17 cellular contexts compared by ENCODE assay signal in the genomic region with DNA sequence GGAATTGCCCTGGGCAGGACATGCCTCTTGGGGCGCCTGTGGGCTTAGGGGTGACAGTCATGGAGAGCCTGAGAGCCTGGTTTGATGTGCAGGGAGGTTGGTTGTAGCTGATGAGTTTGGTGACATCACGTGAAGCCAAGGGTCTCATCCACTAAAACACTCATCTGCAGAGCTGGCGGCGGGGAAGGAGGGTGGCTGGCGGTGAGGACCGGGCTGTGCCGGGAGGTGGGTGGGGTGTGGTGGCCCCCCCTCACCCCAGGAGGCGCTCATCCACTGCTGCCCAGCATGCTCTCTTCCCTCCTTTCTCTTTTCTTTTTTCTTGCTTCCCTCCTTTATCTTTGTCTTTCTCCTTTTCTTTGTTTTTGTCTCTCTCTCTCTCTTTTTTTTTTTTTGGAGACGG. TPM values are rescaled to one million over a fixed set of nuclear protein-coding genes. Genes with fewer than 3 reads are reported as not detected.
A peak's percentile ranks its signal among the peaks of the same experiment; 100 is the strongest.
DNase-seq lines count a peak whose midpoint lies in the region; ATAC-seq and TF ChIP-seq lines count a peak whose summit lies in the region.
"Had no signal": no experiment of that assay in that cellular context is flagged by ENCODE, and none has a peak within 500 bp of the region (broad histone marks: within the 10 kb centered on the region; RNA-seq: fewer than 3 reads in every experiment).

No MANE protein-coding gene starts in this region.

- peaks cover 1% of the 10 kb centered on the region for H3K79me1 ChIP-seq in mesenchymal stem cell (replicated peaks; ENCODE audit: low read length, poor library complexity, severe bottlenecking)

- H3K27ac Mint-ChIP-seq in CD4-positive, CD25-positive, alpha-beta regulatory T cell: peak overlapping the region in 2 of 3 donors; percentile 31 to 52
- peak overlapping the region; percentile 0 for H3K27ac Mint-ChIP-seq in activated T-helper 1 cell treated with anti-CD3 and anti-CD28 coated beads, Interleukin-12 subunit alpha, Interleukin-12 subunit beta, Interleukin-2, Interleukin-4 antibody, amounts not matched to agents 30 ng/mL and 10 ng/mL and 1 ng/mL, durations not matched to agents 14 hours and 24 hours and 36 hours
- H3K27ac Mint-ChIP-seq in stimulated activated effector memory CD8-positive, alpha-beta T cell treated with anti-CD3 and anti-CD28 coated beads, Interleukin-12 subunit alpha, Interleukin-12 subunit beta, amount 100 ng/mL, for 72 hours: peak overlapping the region; percentile 65
- H3K27ac Mint-ChIP-seq: CD4-positive, alpha-beta T cell had no signal

- H3K14ac ChIP-seq in mesenchymal stem cell (ENCODE audit: low read length in 2 of 2): no peak overlapping the region

- no peak overlapping the region for H2BK12ac ChIP-seq in mesenchymal stem cell (ENCODE audit: low read length in 2 of 2)

- peaks cover 79% of the 10 kb centered on the region for H3K36me3 ChIP-seq in BLaER1
- H3K36me3 ChIP-seq in CD4-positive, CD25-positive, alpha-beta regulatory T cell (ENCODE audit: control insufficient read depth, insufficient read depth, low read length): peaks cover 6% of the 10 kb centered on the region
- peaks cover 55 to 80% of the 10 kb centered on the region in 2 experiments for H3K36me3 ChIP-seq in mesenchymal stem cell (ENCODE audit: control insufficient read depth in 1 of 2, insufficient read depth in 2 of 2, low read depth in 1 of 2, low read length in 2 of 2)
- H3K36me3 ChIP-seq in mammary epithelial cell (ENCODE audit: insufficient read depth, low read length): peaks cover 3% of the 10 kb centered on the region

- H3K9me3 ChIP-seq in BLaER1 (no peaks in the 10 kb centered on the region), mesenchymal stem cell (ENCODE audit: control insufficient read depth, low read length) (no peaks in the 10 kb centered on the region), mammary epithelial cell (replicated peaks; ENCODE audit: insufficient read depth, low read length) (no peaks in the 10 kb centered on the region)
- H3K9me3 ChIP-seq in CD4-positive, CD25-positive, alpha-beta regulatory T cell (ENCODE audit: control insufficient read depth in 2 of 2, low read length in 2 of 2): no peaks in the 10 kb centered on the region

- BruUV-seq in mammary epithelial cell (replicated peaks; lab: Mats Ljungman, UMichigan): no TSS peak

- 90% methylated on average over 8 of the region's 9 CpGs for WGBS in mesenchymal stem cell
- 88% methylated on average over 2 of the region's 9 CpGs for WGBS in mammary epithelial cell (ENCODE audit: low coverage, missing lambda C conversion rate)

- CTCF ChIA-PET in mammary epithelial cell (lab: Charles Lee; ENCODE audit: low non-redundant PET): no interaction called here

- ATAC-seq in CD4-positive, CD25-positive, alpha-beta regulatory T cell (ENCODE audit: low read depth in 2 of 2): no peak
- no peak for ATAC-seq in stimulated activated effector memory CD8-positive, alpha-beta T cell treated with anti-CD3 and anti-CD28 coated beads, Interleukin-12 subunit alpha, Interleukin-12 subunit beta, amount 100 ng/mL, for 72 hours
- ATAC-seq: GM12878, HCT116 had no signal

- H3K79me2 ChIP-seq in mammary epithelial cell (ENCODE audit: insufficient read depth, low read length): no peaks in the 10 kb centered on the region

- no peak overlapping the region for H3K27ac ChIP-seq in BLaER1
- no peak overlapping the region for H3K27ac ChIP-seq in CD4-positive, CD25-positive, alpha-beta regulatory T cell (ENCODE audit: insufficient read depth, low read length, poor library complexity, severe bottlenecking)
- H3K27ac ChIP-seq in mesenchymal stem cell (ENCODE audit: low read length, poor library complexity, severe bottlenecking): no peak overlapping the region
- H3K27ac ChIP-seq in mammary epithelial cell (ENCODE audit: insufficient read depth, low read depth, low read length): no peak overlapping the region
- H3K27ac ChIP-seq: C4-2B had no signal

- no peak overlapping the region for H3K18ac ChIP-seq in mesenchymal stem cell (ENCODE audit: low read depth in 1 of 2, low read length in 2 of 2)

- DNase-seq in CD4-positive, CD25-positive, alpha-beta regulatory T cell: no peak
- DNase-seq in activated T-helper 1 cell treated with anti-CD3 and anti-CD28 coated beads, Interleukin-12 subunit alpha, Interleukin-12 subunit beta, Interleukin-2, Interleukin-4 antibody, amounts not matched to agents 30 ng/mL and 10 ng/mL and 1 ng/mL, durations not matched to agents 14 hours and 24 hours and 36 hours (ENCODE audit: low spot score): no peak
- no peak for DNase-seq in stimulated activated effector memory CD8-positive, alpha-beta T cell treated with anti-CD3 and anti-CD28 coated beads, Interleukin-12 subunit alpha, Interleukin-12 subunit beta, amount 100 ng/mL, for 72 hours (ENCODE audit: low spot score in 2 of 2)
- no peak for DNase-seq in mesenchymal stem cell
- DNase-seq in mammary epithelial cell: no peak
- DNase-seq in NCI-H1436 (lab: John Stamatoyannopoulos, UW): no peak
- DNase-seq: CD4-positive, alpha-beta T cell; CD8-positive, alpha-beta memory T cell; DMS 273 treated with DMSO at 0.1 percent for 48 hours; DMS79; EL; GDM1; H7 had no signal

- H3K36me3 Mint-ChIP-seq in CD4-positive, CD25-positive, alpha-beta regulatory T cell: peaks cover 5% of the 10 kb centered on the region
- H3K36me3 Mint-ChIP-seq in activated T-helper 1 cell treated with anti-CD3 and anti-CD28 coated beads, Interleukin-12 subunit alpha, Interleukin-12 subunit beta, Interleukin-2, Interleukin-4 antibody, amounts not matched to agents 30 ng/mL and 10 ng/mL and 1 ng/mL, durations not matched to agents 14 hours and 24 hours and 36 hours (ENCODE audit: low read depth): peaks cover 8% of the 10 kb centered on the region
- H3K36me3 Mint-ChIP-seq in stimulated activated effector memory CD8-positive, alpha-beta T cell treated with anti-CD3 and anti-CD28 coated beads, Interleukin-12 subunit alpha, Interleukin-12 subunit beta, amount 100 ng/mL, for 72 hours: peaks cover 32% of the 10 kb centered on the region

- H2AK5ac ChIP-seq in mesenchymal stem cell (ENCODE audit: low read length, severe bottlenecking): no peak overlapping the region

- dilution Hi-C loops in mammary epithelial cell (cut with HindIII; ENCODE audit: low sequenced_read_pairs): loop anchor here (5.0 kb wide), 1 partner anchor 82 kb away; no protein-coding TSS in a partner anchor

- peak overlapping the region; percentile 34; the same call in 1 of the 2 replicates for H3K4me2 ChIP-seq in BLaER1
- H3K4me2 ChIP-seq in mesenchymal stem cell (ENCODE audit: low read length, poor library complexity, severe bottlenecking): no peak overlapping the region
- H3K4me2 ChIP-seq in mammary epithelial cell (ENCODE audit: insufficient read depth, low read depth, low read length): no peak overlapping the region

- intact Hi-C loops in activated T-helper 1 cell treated with anti-CD3 and anti-CD28 coated beads, Interleukin-12 subunit alpha, Interleukin-12 subunit beta, Interleukin-2, Interleukin-4 antibody, amounts not matched to agents 30 ng/mL and 10 ng/mL and 1 ng/mL, durations not matched to agents 14 hours and 24 hours and 36 hours (cut with micrococcal nuclease): no loop called here
- intact Hi-C loops in mammary epithelial cell (cut with micrococcal nuclease): no loop called here

- no peak overlapping the region for H2BK120ac ChIP-seq in mesenchymal stem cell (ENCODE audit: low read depth, low read length)

- H3K27me3 ChIP-seq in BLaER1: no peaks in the 10 kb centered on the region
- H3K27me3 ChIP-seq in CD4-positive, CD25-positive, alpha-beta regulatory T cell (ENCODE audit: control insufficient read depth, insufficient read depth, low read length): no peaks in the 10 kb centered on the region
- no peaks in the 10 kb centered on the region for H3K27me3 ChIP-seq in mesenchymal stem cell (ENCODE audit: control insufficient read depth in 1 of 2, insufficient read depth in 1 of 2, low read length in 2 of 2)
- H3K27me3 ChIP-seq in mammary epithelial cell (ENCODE audit: insufficient read depth, low read length): no peaks in the 10 kb centered on the region

- H3K23ac ChIP-seq in mesenchymal stem cell (ENCODE audit: low read length in 2 of 2): no peak overlapping the region

- H2BK5ac ChIP-seq in mesenchymal stem cell (ENCODE audit: low read depth, low read length, poor library complexity, severe bottlenecking): no peak overlapping the region

- in situ Hi-C loops in mammary epithelial cell (cut with MboI; ENCODE audit: low sequenced_read_pairs in 2 of 2): no loop called here

- H3K4me3 ChIP-seq in BLaER1 (no peak overlapping the region), mesenchymal stem cell (ENCODE audit: insufficient read depth in 1 of 2, low read depth in 1 of 2, low read length in 2 of 2) (no peak overlapping the region), mammary epithelial cell (replicated peaks in 1 of 3; ENCODE audit: insufficient read depth in 1 of 3, low read depth in 2 of 3, low read length in 3 of 3) (no peak overlapping the region)
- no peak overlapping the region for H3K4me3 ChIP-seq in CD4-positive, CD25-positive, alpha-beta regulatory T cell (ENCODE audit: low read depth, low read length)
- H3K4me3 ChIP-seq: GM12878 had no signal

- H4K8ac ChIP-seq in mesenchymal stem cell (ENCODE audit: low read length): no peak overlapping the region

- no peak overlapping the region for H3K9ac ChIP-seq in BLaER1
- no peak overlapping the region for H3K9ac ChIP-seq in mesenchymal stem cell (ENCODE audit: low read length)
- H3K9ac ChIP-seq in mammary epithelial cell (ENCODE audit: insufficient read depth, low read length): no peak overlapping the region

- no peaks in the 10 kb centered on the region for H3K9me3 Mint-ChIP-seq in CD4-positive, CD25-positive, alpha-beta regulatory T cell
- no peaks in the 10 kb centered on the region for H3K9me3 Mint-ChIP-seq in activated T-helper 1 cell treated with anti-CD3 and anti-CD28 coated beads, Interleukin-12 subunit alpha, Interleukin-12 subunit beta, Interleukin-2, Interleukin-4 antibody, amounts not matched to agents 30 ng/mL and 10 ng/mL and 1 ng/mL, durations not matched to agents 14 hours and 24 hours and 36 hours
- H3K9me3 Mint-ChIP-seq in stimulated activated effector memory CD8-positive, alpha-beta T cell treated with anti-CD3 and anti-CD28 coated beads, Interleukin-12 subunit alpha, Interleukin-12 subunit beta, amount 100 ng/mL, for 72 hours: no peaks in the 10 kb centered on the region
- H3K9me3 Mint-ChIP-seq: CD4-positive, alpha-beta T cell; CD8-positive, alpha-beta memory T cell had no signal

- H2BK15ac ChIP-seq in mesenchymal stem cell (ENCODE audit: low read depth, poor library complexity, severe bottlenecking): no peak overlapping the region

- H2AFZ ChIP-seq in mesenchymal stem cell (ENCODE audit: low read depth, low read length) (no peak overlapping the region), mammary epithelial cell (ENCODE audit: low read depth, low read length) (no peak overlapping the region)

- H4K20me1 ChIP-seq in BLaER1 (peaks cover 60% of the 10 kb centered on the region), mammary epithelial cell (ENCODE audit: insufficient read depth, low read length) (no peaks in the 10 kb centered on the region)

- TF ChIP-seq CTCF in mammary epithelial cell (conservative IDR thresholded peaks at IDR 0.05 in 1 of 2, IDR thresholded peaks at IDR 0.05 in 1 of 2; ENCODE audit: extremely low read depth in 1 of 2, insufficient read depth in 1 of 2, low read depth in 1 of 2, low read length in 2 of 2): no peak

- H3K4me1 ChIP-seq in BLaER1 (peaks cover 81% of the 10 kb centered on the region), mesenchymal stem cell (ENCODE audit: control insufficient read depth, insufficient read depth, low read depth, low read length) (peaks cover 12% of the 10 kb centered on the region), mammary epithelial cell (ENCODE audit: insufficient read depth, low read length) (no peaks in the 10 kb centered on the region)
- H3K4me1 ChIP-seq in CD4-positive, CD25-positive, alpha-beta regulatory T cell (ENCODE audit: control insufficient read depth, insufficient read depth, low read length, poor library complexity, severe bottlenecking): peaks cover 14% of the 10 kb centered on the region

- no peaks in the 10 kb centered on the region for H3K27me3 Mint-ChIP-seq in CD4-positive, CD25-positive, alpha-beta regulatory T cell
- no peaks in the 10 kb centered on the region for H3K27me3 Mint-ChIP-seq in activated T-helper 1 cell treated with anti-CD3 and anti-CD28 coated beads, Interleukin-12 subunit alpha, Interleukin-12 subunit beta, Interleukin-2, Interleukin-4 antibody, amounts not matched to agents 30 ng/mL and 10 ng/mL and 1 ng/mL, durations not matched to agents 14 hours and 24 hours and 36 hours (ENCODE audit: insufficient read depth)
- H3K27me3 Mint-ChIP-seq: CD4-positive, alpha-beta T cell; CD8-positive, alpha-beta memory T cell had no signal

- peaks cover 0 to 15% (median 5%) of the 10 kb centered on the region in 4 donors for H3K4me1 Mint-ChIP-seq in CD4-positive, CD25-positive, alpha-beta regulatory T cell
- peaks cover 18% of the 10 kb centered on the region for H3K4me1 Mint-ChIP-seq in activated T-helper 1 cell treated with anti-CD3 and anti-CD28 coated beads, Interleukin-12 subunit alpha, Interleukin-12 subunit beta, Interleukin-2, Interleukin-4 antibody, amounts not matched to agents 30 ng/mL and 10 ng/mL and 1 ng/mL, durations not matched to agents 14 hours and 24 hours and 36 hours (ENCODE audit: low read depth)
- H3K4me1 Mint-ChIP-seq in stimulated activated effector memory CD8-positive, alpha-beta T cell treated with anti-CD3 and anti-CD28 coated beads, Interleukin-12 subunit alpha, Interleukin-12 subunit beta, amount 100 ng/mL, for 72 hours: peaks cover 20% of the 10 kb centered on the region

- H4K91ac ChIP-seq in mesenchymal stem cell (ENCODE audit: low read length): no peak overlapping the region

- no peak overlapping the region for H3K4ac ChIP-seq in mesenchymal stem cell (ENCODE audit: low read depth in 1 of 2, low read length in 2 of 2)

- H3K4me3 Mint-ChIP-seq in CD4-positive, CD25-positive, alpha-beta regulatory T cell: no peak overlapping the region
- H3K4me3 Mint-ChIP-seq in activated T-helper 1 cell treated with anti-CD3 and anti-CD28 coated beads, Interleukin-12 subunit alpha, Interleukin-12 subunit beta, Interleukin-2, Interleukin-4 antibody, amounts not matched to agents 30 ng/mL and 10 ng/mL and 1 ng/mL, durations not matched to agents 14 hours and 24 hours and 36 hours: no peak overlapping the region
- no peak overlapping the region for H3K4me3 Mint-ChIP-seq in stimulated activated effector memory CD8-positive, alpha-beta T cell treated with anti-CD3 and anti-CD28 coated beads, Interleukin-12 subunit alpha, Interleukin-12 subunit beta, amount 100 ng/mL, for 72 hours
- H3K4me3 Mint-ChIP-seq: CD4-positive, alpha-beta T cell; CD8-positive, alpha-beta memory T cell had no signal

RNA-seq across cellular contexts. Expression of a gene that starts 49.0 kb away (rescaled TPM):
- 43.6 TPM for total RNA-seq in CD4-positive, CD25-positive, alpha-beta regulatory T cell
- polyA plus RNA-seq in CD4-positive, CD25-positive, alpha-beta regulatory T cell: 1 to 10 TPM; 7.0 to 9.8 (median 7.3) TPM
- 87.1 and 90.6 TPM in 2 replicates for total RNA-seq in activated T-helper 1 cell treated with anti-CD3 and anti-CD28 coated beads, Interleukin-12 subunit alpha, Interleukin-12 subunit beta, Interleukin-2, Interleukin-4 antibody, amounts not matched to agents 30 ng/mL and 10 ng/mL and 1 ng/mL, durations not matched to agents 14 hours and 24 hours and 36 hours
- 5.1 TPM for polyA plus RNA-seq in mesenchymal stem cell (2013, experiment 1 of 2)
- polyA plus RNA-seq in mesenchymal stem cell (2013, experiment 2 of 2): 5.0 TPM
- 10 to 100 TPM; 19.2 to 58.8 TPM for total RNA-seq in mammary epithelial cell
- 17.7 TPM for polyA plus RNA-seq in mammary epithelial cell
- 3.0 TPM for polyA minus RNA-seq in mammary epithelial cell

Comparison
In these comparisons a context has a peak if more than half of its experiments do, and no peak if none do; other contexts are left out.
1. H3K27ac Mint-ChIP-seq: peak in every context shown above with its lines; median percentile 65 in stimulated activated effector memory CD8-positive, alpha-beta T cell treated with anti-CD3 and anti-CD28 coated beads, Interleukin-12 subunit alpha, Interleukin-12 subunit beta, amount 100 ng/mL, for 72 hours; 42 in CD4-positive, CD25-positive, alpha-beta regulatory T cell; 0 in activated T-helper 1 cell treated with anti-CD3 and anti-CD28 coated beads, Interleukin-12 subunit alpha, Interleukin-12 subunit beta, Interleukin-2, Interleukin-4 antibody, amounts not matched to agents 30 ng/mL and 10 ng/mL and 1 ng/mL, durations not matched to agents 14 hours and 24 hours and 36 hours.